16 cellular contexts compared by ENCODE assay signal in the genomic region with DNA sequence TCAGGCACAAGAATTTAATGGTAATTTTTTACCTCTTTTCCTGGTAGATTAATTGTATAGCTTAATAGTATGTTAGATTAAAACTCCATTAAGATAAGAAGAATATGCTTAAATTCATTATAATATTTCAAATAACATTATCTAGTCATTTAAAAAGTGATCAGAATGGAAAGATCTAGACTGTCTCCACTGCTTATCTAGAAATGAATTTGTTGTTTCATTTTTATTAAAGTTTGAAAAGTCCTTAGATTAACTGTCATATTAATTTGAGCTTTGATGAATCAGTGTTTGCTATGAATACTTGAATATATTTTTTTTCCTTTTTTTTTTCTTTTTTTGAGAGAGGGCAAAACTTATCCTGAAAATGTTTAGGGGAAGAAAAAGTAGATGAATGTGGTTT.
DNase-seq lines count a peak whose midpoint lies in the region; ATAC-seq and TF ChIP-seq lines count a peak whose summit lies in the region.
"Had no signal": no experiment of that assay in that cellular context is flagged by ENCODE, and none has a peak within 500 bp of the region (broad histone marks: within the 10 kb centered on the region; RNA-seq: fewer than 3 reads in every experiment).

No MANE protein-coding gene starts in this region.

- H3K4me1 ChIP-seq in MM.1S (ENCODE audit: low read length) (peaks cover 11% of the 10 kb centered on the region), mesodermal cell (ENCODE audit: control insufficient read depth, insufficient read depth, low read length, poor library complexity, severe bottlenecking) (peaks cover 5% of the 10 kb centered on the region), subcutaneous abdominal adipose tissue (ENCODE audit: control insufficient read depth in 5 of 5, insufficient read depth in 5 of 5, low read length in 5 of 5) (peaks cover 6 to 21% (median 17%) of the 10 kb centered on the region in 5 donors)
- H3K4me1 ChIP-seq: SJCRH30 had no signal

- H3K9me3 Mint-ChIP-seq in brain = peaks cover 0 to 4% (median 0%) of the 10 kb centered on the region in 5 experiments
- H3K9me3 Mint-ChIP-seq: activated CD4-positive, alpha-beta T cell treated with anti-CD3 and anti-CD28 coated beads, Interleukin-2, amount 10 ng/mL, durations not matched to agents 7 days and 5 days; activated T-helper 1 cell treated with anti-CD3 and anti-CD28 coated beads, Interleukin-12 subunit alpha, Interleukin-12 subunit beta, Interleukin-2, Interleukin-4 antibody, amounts not matched to agents 30 ng/mL and 10 ng/mL and 1 ng/mL, durations not matched to agents 14 hours and 24 hours and 36 hours; GM23338; neural crest cell had no signal

- H3K79me2 ChIP-seq in MM.1S (ENCODE audit: low read length) = no peaks in the 10 kb centered on the region

- H3F3A ChIP-seq in MM.1S (ENCODE audit: insufficient read depth, low read length) = peaks cover 5% of the 10 kb centered on the region; the same call in 1 of the 2 replicates

- peaks cover 22% of the 10 kb centered on the region for H3K36me3 Mint-ChIP-seq in brain

- H3K27ac Mint-ChIP-seq in brain = peak overlapping the region; percentile 89 to 98 (median 94)
- H3K27ac Mint-ChIP-seq: activated T-helper 1 cell treated with anti-CD3 and anti-CD28 coated beads, Interleukin-12 subunit alpha, Interleukin-12 subunit beta, Interleukin-2, Interleukin-4 antibody, amounts not matched to agents 30 ng/mL and 10 ng/mL and 1 ng/mL, durations not matched to agents 14 hours and 24 hours and 36 hours had no signal

- H3K4me3 ChIP-seq in MM.1S (ENCODE audit: low read length) (no peak overlapping the region), mesodermal cell (ENCODE audit: extremely low read depth, insufficient read depth, low read length, poor library complexity, severe bottlenecking) (no peak overlapping the region), subcutaneous abdominal adipose tissue (ENCODE audit: low read depth in 1 of 5, low read length in 5 of 5) (no peak overlapping the region)
- H3K4me3 ChIP-seq: GM23338, SJCRH30 had no signal

- no peaks in the 10 kb centered on the region for H3K27me3 Mint-ChIP-seq in brain
- H3K27me3 Mint-ChIP-seq: activated CD4-positive, alpha-beta T cell treated with anti-CD3 and anti-CD28 coated beads, Interleukin-2, amount 10 ng/mL, durations not matched to agents 7 days and 5 days had no signal

- H2AFZ ChIP-seq in MM.1S (ENCODE audit: low read length) = no peak overlapping the region

- H3K9me2 ChIP-seq in MM.1S (replicated peaks; ENCODE audit: insufficient read depth, low read length) = no peaks in the 10 kb centered on the region

- TF ChIP-seq CTCF in MM.1S (IDR thresholded peaks at IDR 0.05; ENCODE audit: low read length) (no peak), brain (conservative IDR thresholded peaks at IDR 0.05) (no peak)

- peak overlapping the region in 3 of 5 experiments; percentile 25 to 74 (median 70) for H3K4me3 Mint-ChIP-seq in brain
- H3K4me3 Mint-ChIP-seq: activated CD4-positive, alpha-beta T cell treated with anti-CD3 and anti-CD28 coated beads, Interleukin-2, amount 10 ng/mL, durations not matched to agents 7 days and 5 days; activated T-helper 1 cell treated with anti-CD3 and anti-CD28 coated beads, Interleukin-12 subunit alpha, Interleukin-12 subunit beta, Interleukin-2, Interleukin-4 antibody, amounts not matched to agents 30 ng/mL and 10 ng/mL and 1 ng/mL, durations not matched to agents 14 hours and 24 hours and 36 hours; GM23338 had no signal

- H3K27me3 ChIP-seq in MM.1S (replicated peaks; ENCODE audit: insufficient read depth, low read length) = no peaks in the 10 kb centered on the region
- no peaks in the 10 kb centered on the region for H3K27me3 ChIP-seq in subcutaneous abdominal adipose tissue (ENCODE audit: control insufficient read depth in 5 of 5, insufficient read depth in 4 of 5, low read length in 5 of 5)
- H3K27me3 ChIP-seq: SJCRH30 had no signal

- DNase-seq in MM.1S (no peak), NCI-H1105 (lab: John Stamatoyannopoulos, UW) (no peak), NCI-H526 treated with DMSO at 0.1 percent for 48 hours (lab: John Stamatoyannopoulos, UW) (no peak), DMS53 (lab: John Stamatoyannopoulos, UW) (no peak)
- DNase-seq: activated CD4-positive, alpha-beta T cell treated with anti-CD3 and anti-CD28 coated beads, Interleukin-2, amount 10 ng/mL, durations not matched to agents 7 days and 5 days; DMS79 treated with DMSO at 0.1 percent for 48 hours; NCI-H2171 treated with DMSO at 0.1 percent for 48 hours; SJCRH30; stimulated activated naive CD4-positive, alpha-beta T cell had no signal

- H3K36me3 ChIP-seq in MM.1S (replicated peaks; ENCODE audit: insufficient read depth, low read length) (no peaks in the 10 kb centered on the region), mesodermal cell (ENCODE audit: control insufficient read depth, insufficient read depth, low read length) (no peaks in the 10 kb centered on the region), subcutaneous abdominal adipose tissue (ENCODE audit: control insufficient read depth in 5 of 5, insufficient read depth in 5 of 5, low read length in 5 of 5) (no peaks in the 10 kb centered on the region)
- H3K36me3 ChIP-seq: SJCRH30 had no signal

- no peaks in the 10 kb centered on the region for H4K20me1 ChIP-seq in MM.1S (ENCODE audit: insufficient read depth, low read length)

- no peaks in the 10 kb centered on the region for H3K9me3 ChIP-seq in MM.1S (replicated peaks; ENCODE audit: insufficient read depth, low read length)
- no peaks in the 10 kb centered on the region for H3K9me3 ChIP-seq in mesodermal cell (ENCODE audit: control insufficient read depth, low read length)
- H3K9me3 ChIP-seq in subcutaneous abdominal adipose tissue (ENCODE audit: control insufficient read depth in 5 of 5, low read length in 5 of 5) = no peaks in the 10 kb centered on the region
- H3K9me3 ChIP-seq: SJCRH30 had no signal

- H3K9ac ChIP-seq in MM.1S (ENCODE audit: low read length) (no peak overlapping the region; the same call in 1 of the 2 replicates), subcutaneous abdominal adipose tissue (ENCODE audit: low read length in 5 of 5) (peak overlapping the region in 1 of 5 donors; percentile 7)

- peaks cover 49% of the 10 kb centered on the region for H3K4me1 Mint-ChIP-seq in brain
- H3K4me1 Mint-ChIP-seq: activated CD4-positive, alpha-beta T cell treated with anti-CD3 and anti-CD28 coated beads, Interleukin-2, amount 10 ng/mL, durations not matched to agents 7 days and 5 days had no signal

- ATAC-seq in HG02885 (IDR thresholded peaks at IDR 0.05; ENCODE audit: poor library complexity, unreplicated experiment) = no peak

- H3K27ac ChIP-seq in MM.1S (ENCODE audit: low read length) (peak overlapping the region; percentile 50; the same call in 1 of the 2 replicates), mesodermal cell (ENCODE audit: low read depth, low read length, severe bottlenecking) (peak overlapping the region; percentile 83), subcutaneous abdominal adipose tissue (ENCODE audit: low read depth, low read length) (peak overlapping the region; percentile 79)
- H3K27ac ChIP-seq: SJCRH30 had no signal

- no peak overlapping the region for H3K4me2 ChIP-seq in MM.1S (ENCODE audit: low read depth, low read length)
- H3K4me2 ChIP-seq: GM23338 had no signal
